In the genomic region with DNA sequence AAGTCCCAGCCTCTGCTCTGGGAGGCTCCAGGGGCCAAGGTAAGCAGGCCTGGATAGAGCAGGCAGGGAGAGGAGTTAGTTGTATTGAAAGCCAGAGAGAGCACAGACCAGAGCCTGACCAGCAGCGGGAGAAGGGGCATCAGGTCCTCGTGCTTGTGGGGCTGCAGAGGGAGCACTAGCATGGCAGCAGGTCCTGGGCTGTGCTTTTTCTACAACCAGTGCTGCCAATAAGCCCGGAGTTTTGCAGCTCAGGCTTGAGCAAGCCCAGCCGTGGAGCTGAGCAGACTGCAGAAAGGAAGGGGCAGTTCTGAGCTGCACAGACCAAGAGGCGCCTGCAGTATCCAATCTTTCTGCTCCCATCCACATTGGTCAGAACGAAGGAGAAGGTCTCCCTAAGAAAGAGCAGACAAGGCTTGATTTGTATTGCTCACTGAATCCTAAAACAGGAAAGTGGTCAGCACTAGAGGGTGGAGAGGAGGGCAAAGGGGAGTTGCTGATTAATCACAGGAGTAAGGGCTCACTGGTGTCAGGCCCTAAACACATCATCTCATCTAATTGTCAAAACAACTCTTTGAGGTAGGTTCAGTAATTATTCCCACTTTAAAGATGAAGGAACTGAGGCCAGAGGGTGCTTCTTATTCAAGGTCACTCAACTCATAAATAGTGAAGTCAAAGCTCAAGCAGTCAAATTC, we compare ENCODE assay signal across 8 cellular contexts. TPM values are rescaled to one million over a fixed set of nuclear protein-coding genes. Genes with fewer than 3 reads are reported as not detected.
DNase-seq lines count a peak whose midpoint lies in the region; ATAC-seq and TF ChIP-seq lines count a peak whose summit lies in the region.

No MANE protein-coding gene starts in this region.

- DNase-seq in AG10803 (ENCODE audit: low read depth) = peak; percentile 27
- peak; percentile 52 for DNase-seq in effector CD4-positive, alpha-beta T cell
- no peak for DNase-seq in smooth muscle cell (lab: John Stamatoyannopoulos, UW; ENCODE audit: unreplicated experiment)
- no peak for DNase-seq in HK-2 (ENCODE audit: unreplicated experiment)
- no peak for DNase-seq in GDM1 (lab: John Stamatoyannopoulos, UW)

- no peaks in the 10 kb centered on the region for H3K36me3 ChIP-seq in HEK293 (ENCODE audit: control insufficient read depth in 2 of 2, insufficient read depth in 1 of 2, low read length in 2 of 2)
- H3K36me3 ChIP-seq in smooth muscle cell (ENCODE audit: low read depth) = no peaks in the 10 kb centered on the region

- peak; percentile 44 for TF ChIP-seq CTCF in AG10803 (conservative IDR thresholded peaks at IDR 0.05; ENCODE audit: low read length)
- peak; percentile 71 for TF ChIP-seq CTCF in HEK293 (tag by site-specific recombination; IDR thresholded peaks at IDR 0.05)
- TF ChIP-seq CTCF in VCaP (conservative IDR thresholded peaks at IDR 0.05) = peak; percentile 56
- TF ChIP-seq CTCF in smooth muscle cell (IDR thresholded peaks at IDR 0.05; ENCODE audit: borderline replicate concordance, insufficient read depth, poor library complexity, severe bottlenecking) = peak; percentile 22

- H3K4me3 ChIP-seq in AG10803 (ENCODE audit: low read length) (no peak overlapping the region), HEK293 (ENCODE audit: low read depth, low read length) (no peak overlapping the region), smooth muscle cell (no peak overlapping the region)

- CTCF ChIA-PET in HEK293 (lab: Yijun Ruan, JAX) = interaction anchor here (0.6 to 1.3 kb wide), 7 partner anchors 10 to 769 kb away, joined by 3 to 7 read pairs (median 3); no protein-coding TSS in a partner anchor

- H3F3A ChIP-seq in smooth muscle cell (ENCODE audit: low read depth) = no peaks in the 10 kb centered on the region

- WGBS in smooth muscle cell (ENCODE audit: low lambda C conversion rate) = 50% methylated on average over 6 of the region's 6 CpGs

- no peaks in the 10 kb centered on the region for H3K27me3 ChIP-seq in smooth muscle cell (ENCODE audit: low read depth)

- no peaks in the 10 kb centered on the region for H4K20me1 ChIP-seq in smooth muscle cell (ENCODE audit: low read depth)

- H3K9ac ChIP-seq in smooth muscle cell (ENCODE audit: low read depth) = no peak overlapping the region

- no peaks in the 10 kb centered on the region for H3K79me2 ChIP-seq in smooth muscle cell (ENCODE audit: low read depth)

- no peak overlapping the region for H3K27ac ChIP-seq in HEK293 (ENCODE audit: extremely low read depth, low read depth, low read length)
- no peak overlapping the region for H3K27ac ChIP-seq in VCaP
- H3K27ac ChIP-seq in smooth muscle cell (ENCODE audit: low read depth) = no peak overlapping the region

- no peak overlapping the region for H2AFZ ChIP-seq in smooth muscle cell (ENCODE audit: low read depth)

- H3K9me3 ChIP-seq in HEK293 (ENCODE audit: control insufficient read depth, insufficient read depth, low read depth, low read length) = no peaks in the 10 kb centered on the region
- H3K9me3 ChIP-seq in smooth muscle cell (replicated peaks; ENCODE audit: low read depth) = no peaks in the 10 kb centered on the region

- POLR2A ChIA-PET in HEK293 (lab: Yijun Ruan, JAX) = no interaction called here

- ATAC-seq in HG03521 (IDR thresholded peaks at IDR 0.05; ENCODE audit: unreplicated experiment) = no peak

- no peak overlapping the region for H3K4me2 ChIP-seq in smooth muscle cell

- no peaks in the 10 kb centered on the region for H3K4me1 ChIP-seq in HEK293 (ENCODE audit: control insufficient read depth, insufficient read depth, low read length)
- peaks cover 8% of the 10 kb centered on the region for H3K4me1 ChIP-seq in smooth muscle cell (ENCODE audit: low read depth)

TF ChIP-seq in HEK293, 187 proteins besides CTCF, POLR2A, EP300 and RAD21:
- no peak for TF ChIP-seq ZNF791 (tag by site-specific recombination; IDR thresholded peaks at IDR 0.05)
- no peak for TF ChIP-seq ZNF350 (tag by site-specific recombination; IDR thresholded peaks at IDR 0.05)
- no peak for TF ChIP-seq ZNF473 (tag by site-specific recombination; IDR thresholded peaks at IDR 0.05)
- TF ChIP-seq, protein P1, sequence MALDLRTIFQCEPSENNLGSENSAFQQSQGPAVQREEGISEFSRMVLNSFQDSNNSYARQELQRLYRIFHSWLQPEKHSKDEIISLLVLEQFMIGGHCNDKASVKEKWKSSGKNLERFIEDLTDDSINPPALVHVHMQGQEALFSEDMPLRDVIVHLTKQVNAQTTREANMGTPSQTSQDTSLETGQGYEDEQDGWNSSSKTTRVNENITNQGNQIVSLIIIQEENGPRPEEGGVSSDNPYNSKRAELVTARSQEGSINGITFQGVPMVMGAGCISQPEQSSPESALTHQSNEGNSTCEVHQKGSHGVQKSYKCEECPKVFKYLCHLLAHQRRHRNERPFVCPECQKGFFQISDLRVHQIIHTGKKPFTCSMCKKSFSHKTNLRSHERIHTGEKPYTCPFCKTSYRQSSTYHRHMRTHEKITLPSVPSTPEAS (tag by site-specific recombination; IDR thresholded peaks at IDR 0.05) = no peak
- TF ChIP-seq ZNF510 (tag by site-specific recombination; IDR thresholded peaks at IDR 0.05; ENCODE audit: insufficient replicate concordance) = no peak
- TF ChIP-seq ZNF530 (tag by site-specific recombination; IDR thresholded peaks at IDR 0.05; ENCODE audit: low read depth) = no peak
- no peak for TF ChIP-seq ZNF433 (tag by site-specific recombination; IDR thresholded peaks at IDR 0.05; ENCODE audit: low read depth)

RNA-seq across cellular contexts. Expression of a gene that starts 2.7 kb away (rescaled TPM):
- total RNA-seq in smooth muscle cell = 1.1 and 3.7 TPM in 2 replicates
- polyA plus RNA-seq in smooth muscle cell = 0.75 and 2.0 TPM in 2 replicates

RNA-seq across cellular contexts. Expression of a gene that starts 29.8 kb away (rescaled TPM):
- 0.54 and 0.90 TPM in 2 replicates for total RNA-seq in smooth muscle cell
- polyA plus RNA-seq in smooth muscle cell = 2.0 and 2.4 TPM in 2 replicates

RNA-seq across cellular contexts. Expression of a gene that starts 57.7 kb away (rescaled TPM):
- 36.8 and 44.5 TPM in 2 replicates for total RNA-seq in smooth muscle cell
- polyA plus RNA-seq in smooth muscle cell = 19.4 and 26.1 TPM in 2 replicates

RNA-seq across cellular contexts. Expression of a gene that starts 57.9 kb away (rescaled TPM):
- 122 and 147 TPM in 2 replicates for total RNA-seq in smooth muscle cell
- 74.1 and 80.3 TPM in 2 replicates for polyA plus RNA-seq in smooth muscle cell

Comparison
In these comparisons a context has a peak if more than half of its experiments do, and no peak if none do; other contexts are left out.
1. DNase-seq: peak in AG10803 (single experiment) and effector CD4-positive, alpha-beta T cell (single experiment); none in smooth muscle cell (single experiment), HK-2 (single experiment) and GDM1 (single experiment).
2. Peak in every context shown above with its lines, with median percentiles within 50 percentile points of each other: CTCF ChIP-seq.